Comparison of ENCODE assay signal across 8 cellular contexts in the genomic region with DNA sequence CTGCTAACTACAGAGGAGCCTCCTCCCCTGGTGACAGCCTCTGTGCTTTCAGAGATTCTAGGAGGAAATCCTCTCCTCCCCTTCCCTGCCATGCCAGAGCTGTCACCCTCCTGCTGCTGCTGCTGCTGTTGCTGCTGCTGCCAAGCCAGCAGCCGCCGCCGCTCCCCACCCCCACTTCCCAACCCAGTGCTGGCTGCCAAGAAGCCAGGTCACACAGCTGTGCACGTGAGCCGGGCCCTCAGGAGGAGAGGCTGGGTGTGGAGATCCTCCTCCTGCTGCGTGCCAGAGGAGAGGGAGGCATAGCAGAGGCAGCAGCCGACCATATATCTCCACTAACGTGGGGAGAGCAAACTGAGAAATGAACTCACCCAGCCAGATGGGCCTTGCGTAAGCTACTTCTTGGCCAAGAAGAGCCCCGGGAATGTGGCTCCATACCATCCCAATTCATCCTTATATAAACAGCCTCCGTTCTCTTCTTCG. TPM values are rescaled to one million over a fixed set of nuclear protein-coding genes. Genes with fewer than 3 reads are reported as not detected.
A peak's percentile ranks its signal among the peaks of the same experiment; 100 is the strongest.
DNase-seq lines count a peak whose midpoint lies in the region; ATAC-seq and TF ChIP-seq lines count a peak whose summit lies in the region.

No MANE protein-coding gene starts in this region.

- peaks cover 0 to 5% (median 1%) of the 10 kb centered on the region in 3 donors for H3K4me1 Mint-ChIP-seq in T-cell
- H3K4me1 Mint-ChIP-seq in CD8-positive, alpha-beta T cell (ENCODE audit: low read depth), result peaks cover 6% of the 10 kb centered on the region

- H3K27me3 ChIP-seq in CD8-positive, alpha-beta T cell (ENCODE audit: insufficient read depth, low read length), result no peaks in the 10 kb centered on the region

- no peaks in the 10 kb centered on the region for H3K27me3 Mint-ChIP-seq in T-cell
- H3K27me3 Mint-ChIP-seq in CD8-positive, alpha-beta T cell (ENCODE audit: low read depth), result no peaks in the 10 kb centered on the region

- H3K27ac ChIP-seq in CD8-positive, alpha-beta T cell (ENCODE audit: low read depth, low read length), result no peak overlapping the region

- intact Hi-C loops in mucosa of descending colon (cut with DNase I, micrococcal nuclease), result no loop called here
- intact Hi-C loops in CD8-positive, alpha-beta T cell (cut with DNase I, micrococcal nuclease), result no loop called here

- POLR2A ChIA-PET in T-cell (lab: Charles Lee), result interaction anchor here (0.5 to 0.7 kb wide), 3 partner anchors 11 to 481 kb away, joined by 3 to 8 read pairs (median 5); no protein-coding TSS in a partner anchor
- POLR2A ChIA-PET in CD8-positive, alpha-beta T cell (lab: Charles Lee), result no interaction called here

- CTCF ChIA-PET in T-cell (lab: Charles Lee), result no interaction called here
- CTCF ChIA-PET in CD8-positive, alpha-beta T cell (lab: Charles Lee), result interaction anchor here (1.5 to 1.7 kb wide), 2 partner anchors 15 to 105 kb away, joined by 4 to 5 read pairs; no protein-coding TSS in a partner anchor

- peaks cover 28% of the 10 kb centered on the region for H3K4me1 ChIP-seq in mucosa of descending colon (ENCODE audit: low read depth)
- H3K4me1 ChIP-seq in CD8-positive, alpha-beta T cell (ENCODE audit: insufficient read depth, low read length), result no peaks in the 10 kb centered on the region

- peak; percentile 94 for ATAC-seq in mucosa of descending colon
- ATAC-seq in T-cell (replicated peaks in 1 of 4), result no peak
- ATAC-seq in CD8-positive, alpha-beta T cell, result no peak
- ATAC-seq in HG03108 (IDR thresholded peaks at IDR 0.05; ENCODE audit: unreplicated experiment), result no peak
- ATAC-seq in HG02610 (IDR thresholded peaks at IDR 0.05; ENCODE audit: unreplicated experiment), result no peak

- H3K4me3 ChIP-seq in AG09309 (ENCODE audit: control insufficient read depth, low read depth, low read length) (no peak overlapping the region), mucosa of descending colon (no peak overlapping the region)
- H3K4me3 ChIP-seq in CD8-positive, alpha-beta T cell (ENCODE audit: low read depth, low read length), result no peak overlapping the region

- DNase-seq in AG09309 (ENCODE audit: low read depth), result peak; percentile 99
- DNase-seq in NCI-H2171 treated with DMSO at 0.1 percent for 48 hours (lab: John Stamatoyannopoulos, UW), result peak; percentile 95
- peak; percentile 75 for DNase-seq in epidermal melanocyte (ENCODE audit: insufficient read length, low spot score)
- peak; percentile 93 to 96 (median 94) for DNase-seq in mucosa of descending colon
- no peak for DNase-seq in T-cell
- DNase-seq in CD8-positive, alpha-beta T cell, result no peak

- peaks cover 58% of the 10 kb centered on the region for H3K36me3 Mint-ChIP-seq in T-cell
- peaks cover 84% of the 10 kb centered on the region for H3K36me3 Mint-ChIP-seq in CD8-positive, alpha-beta T cell

- H3K27ac Mint-ChIP-seq in T-cell, result no peak overlapping the region
- no peak overlapping the region for H3K27ac Mint-ChIP-seq in CD8-positive, alpha-beta T cell

- no peaks in the 10 kb centered on the region for H3K9me3 Mint-ChIP-seq in T-cell
- H3K9me3 Mint-ChIP-seq in CD8-positive, alpha-beta T cell, result no peaks in the 10 kb centered on the region

- peaks cover 11% of the 10 kb centered on the region for H3K36me3 ChIP-seq in mucosa of descending colon (ENCODE audit: low read depth)
- H3K36me3 ChIP-seq in CD8-positive, alpha-beta T cell (ENCODE audit: insufficient read depth, low read length), result peaks cover 77% of the 10 kb centered on the region

- H3K9me3 ChIP-seq in mucosa of descending colon, result no peaks in the 10 kb centered on the region
- H3K9me3 ChIP-seq in CD8-positive, alpha-beta T cell (ENCODE audit: low read length), result no peaks in the 10 kb centered on the region

- TF ChIP-seq CTCF in AG09309 (IDR thresholded peaks at IDR 0.05; ENCODE audit: control insufficient read depth, insufficient read depth, low read depth, low read length, missing control alignments), result no peak
- TF ChIP-seq CTCF in mucosa of descending colon (IDR thresholded peaks at IDR 0.05), result no peak
- TF ChIP-seq CTCF in CD8-positive, alpha-beta T cell (IDR thresholded peaks at IDR 0.05), result no peak

- no peak overlapping the region for H3K4me3 Mint-ChIP-seq in T-cell
- no peak overlapping the region for H3K4me3 Mint-ChIP-seq in CD8-positive, alpha-beta T cell

RNA-seq across cellular contexts. Expression of gene CRY2, which starts 12.4 kb away (rescaled TPM):
- 10 to 100 TPM; 26.0 to 52.0 (median 28.8) TPM for total RNA-seq in mucosa of descending colon
- total RNA-seq in T-cell, result 100 to 1,000 TPM in 2 of 5 donors, 10 to 100 TPM in 3; 54.0 to 198 (median 63.5) TPM
- total RNA-seq in CD8-positive, alpha-beta T cell, result 100 to 1,000 TPM; 172 to 177 TPM

RNA-seq across cellular contexts. Expression of gene MAPK8IP1, which starts 25.8 kb away (rescaled TPM):
- total RNA-seq in mucosa of descending colon (10 to 100 TPM in 1 of 3 donors, 1 to 10 TPM in 2; 1.6 to 12.3 (median 2.5) TPM), T-cell (1 to 10 TPM in 4 of 5 donors, under 1 TPM in 1; 0.90 to 9.9 (median 1.8) TPM)
- total RNA-seq in CD8-positive, alpha-beta T cell, result 1 to 10 TPM; 6.5 to 8.4 TPM

RNA-seq across cellular contexts. Expression of gene FREY1, which starts 47.4 kb away (rescaled TPM):
- total RNA-seq in mucosa of descending colon (1 to 10 TPM in 2 of 3 donors, under 1 TPM in 1; 0.81 to 2.2 (median 1.5) TPM), T-cell (1 to 10 TPM; 2.5 to 6.8 (median 4.6) TPM)
- total RNA-seq in CD8-positive, alpha-beta T cell, result 1 to 10 TPM; 3.7 to 5.1 TPM

RNA-seq across cellular contexts. Expression of gene SLC35C1, which starts 54.8 kb away (rescaled TPM):
- total RNA-seq in mucosa of descending colon (10 to 100 TPM; 26.6 to 47.8 (median 35.6) TPM), T-cell (10 to 100 TPM in 4 of 5 donors, 1 to 10 TPM in 1; 8.3 to 27.0 (median 23.9) TPM)
- 1 to 10 TPM; 3.1 to 3.3 TPM for total RNA-seq in CD8-positive, alpha-beta T cell

RNA-seq across cellular contexts. Expression of gene PEX16, which starts 58.0 kb away (rescaled TPM):
- 10 to 100 TPM; 34.9 to 49.1 (median 39.7) TPM for total RNA-seq in mucosa of descending colon
- total RNA-seq in T-cell, result 10 to 100 TPM; 49.4 to 87.5 (median 65.2) TPM
- total RNA-seq in CD8-positive, alpha-beta T cell, result 10 to 100 TPM; 51.5 to 55.6 TPM

Comparison
In these comparisons a context has a peak if more than half of its experiments do, and no peak if none do; other contexts are left out.
1. DNase-seq: peak in AG09309 (single experiment), NCI-H2171 treated with DMSO at 0.1 percent for 48 hours (single experiment), epidermal melanocyte (single experiment) and mucosa of descending colon (3 of 3); none in T-cell (0 of 34) and CD8-positive, alpha-beta T cell (0 of 7).